27 cellular contexts compared by ENCODE assay signal in genomic region chr10:105409370-105409769, GRCh38.
DNase-seq lines count a peak whose midpoint lies in the region; ATAC-seq and TF ChIP-seq lines count a peak whose summit lies in the region.
"Had no signal": no experiment of that assay in that cellular context is flagged by ENCODE, and none has a peak within 500 bp of the region (broad histone marks: within the 10 kb centered on the region; RNA-seq: fewer than 3 reads in every experiment).

No MANE protein-coding gene starts in this region.

- no peak overlapping the region for H3K4me2 ChIP-seq in SK-N-SH
- H3K4me2 ChIP-seq: A549; BLaER1; BLaER1 treated with 17β-estradiol and CSF1 and Interleukin-3, amounts not matched to agents 10 nM and 100 nM had no signal

- no peaks in the 10 kb centered on the region for H3K4me1 ChIP-seq in SK-N-SH (ENCODE audit: control insufficient read depth in 1 of 2, insufficient read depth in 2 of 2, low read depth in 1 of 2, low read length in 1 of 2)
- H3K4me1 ChIP-seq: A549, BE2C, BLaER1, Caco-2 had no signal

- no peak for TF ChIP-seq RAD21 in SK-N-SH (IDR thresholded peaks at IDR 0.05; ENCODE audit: low read length)

- H3K36me3 ChIP-seq in SK-N-SH (replicated peaks in 1 of 2; ENCODE audit: control insufficient read depth in 1 of 2, insufficient read depth in 2 of 2, low read length in 1 of 2) = no peaks in the 10 kb centered on the region
- H3K36me3 ChIP-seq: BE2C; BLaER1; BLaER1 treated with 17β-estradiol and CSF1 and Interleukin-3, amounts not matched to agents 10 nM and 100 nM had no signal

- no peak overlapping the region for H3K27ac ChIP-seq in SK-N-SH (ENCODE audit: low read depth in 2 of 2, low read length in 1 of 2)
- H3K27ac ChIP-seq: 22Rv1; A549; BLaER1; BLaER1 treated with 17β-estradiol and CSF1 and Interleukin-3, amounts not matched to agents 10 nM and 100 nM; C4-2B had no signal

- H3K4me3 ChIP-seq in SK-N-SH (ENCODE audit: low read depth in 2 of 2, low read length in 1 of 2) = no peak overlapping the region
- H3K4me3 ChIP-seq: A549; BLaER1; BLaER1 treated with 17β-estradiol and CSF1 and Interleukin-3, amounts not matched to agents 10 nM and 100 nM had no signal

- H3K79me2 ChIP-seq in SK-N-SH (ENCODE audit: insufficient read depth) = no peaks in the 10 kb centered on the region

- H2AFZ ChIP-seq in SK-N-SH (ENCODE audit: low read depth) = no peak overlapping the region

- no peak for DNase-seq in SK-N-SH
- DNase-seq: 8988T; ACHN; AML-193; BE2C; C1 segment of cervical spinal cord; Caco-2; Calu3; CD4-positive, alpha-beta memory T cell; CD4-positive, alpha-beta T cell; CD4-positive, CD25-positive, alpha-beta regulatory T cell; CD8-positive, alpha-beta memory T cell; CD8-positive, alpha-beta T cell; COR-L47; DMS 273 treated with DMSO at 0.1 percent for 48 hours; DMS153; DMS53; DMS79; DMS79 treated with DMSO at 0.1 percent for 48 hours; DND-41; EL had no signal

- H3K9me3 ChIP-seq in SK-N-SH = peaks cover 9% of the 10 kb centered on the region; the same call in 1 of the 2 replicates
- H3K9me3 ChIP-seq: BE2C, BLaER1, Caco-2 had no signal

- H3K27me3 ChIP-seq in SK-N-SH (ENCODE audit: insufficient read depth) = no peaks in the 10 kb centered on the region
- H3K27me3 ChIP-seq: BE2C; BLaER1; BLaER1 treated with 17β-estradiol and CSF1 and Interleukin-3, amounts not matched to agents 10 nM and 100 nM had no signal

- no peak overlapping the region for H3K9ac ChIP-seq in SK-N-SH
- H3K9ac ChIP-seq: BLaER1; BLaER1 treated with 17β-estradiol and CSF1 and Interleukin-3, amounts not matched to agents 10 nM and 100 nM had no signal

- TF ChIP-seq EP300 in SK-N-SH (IDR thresholded peaks at IDR 0.05; ENCODE audit: borderline replicate concordance in 1 of 2, low read depth in 1 of 2, low read length in 1 of 2) = no peak

- CTCF ChIA-PET in SK-N-SH (lab: Yijun Ruan, JAX) = interaction anchor here (1.0 kb wide), 1 partner anchor 18 kb away, joined by 3 read pairs; no protein-coding TSS in a partner anchor

- TF ChIP-seq CTCF in SK-N-SH (IDR thresholded peaks at IDR 0.05) = no peak

- POLR2A ChIA-PET in SK-N-SH (lab: Yijun Ruan, JAX) = no interaction called here

- no peaks in the 10 kb centered on the region for H3K9me2 ChIP-seq in SK-N-SH

- H4K20me1 ChIP-seq in SK-N-SH (ENCODE audit: insufficient read depth) = no peaks in the 10 kb centered on the region
- H4K20me1 ChIP-seq: BLaER1; BLaER1 treated with 17β-estradiol and CSF1 and Interleukin-3, amounts not matched to agents 10 nM and 100 nM had no signal

- no peaks in the 10 kb centered on the region for H3F3A ChIP-seq in SK-N-SH (replicated peaks; ENCODE audit: insufficient read depth)

- WGBS in SK-N-SH (ENCODE audit: low lambda C conversion rate) = 6% methylated on average over 1 of the region's 1 CpG

- ATAC-seq in SK-N-SH treated with all-trans-retinoic acid at 6 μM for 48 hours = no peak
- ATAC-seq: A549; CD8-positive, alpha-beta T cell had no signal

TF ChIP-seq in SK-N-SH treated with all-trans-retinoic acid at 6 μM for 48 hours, 23 proteins besides CTCF, POLR2A, EP300 and RAD21:
- TF ChIP-seq, protein P1, sequence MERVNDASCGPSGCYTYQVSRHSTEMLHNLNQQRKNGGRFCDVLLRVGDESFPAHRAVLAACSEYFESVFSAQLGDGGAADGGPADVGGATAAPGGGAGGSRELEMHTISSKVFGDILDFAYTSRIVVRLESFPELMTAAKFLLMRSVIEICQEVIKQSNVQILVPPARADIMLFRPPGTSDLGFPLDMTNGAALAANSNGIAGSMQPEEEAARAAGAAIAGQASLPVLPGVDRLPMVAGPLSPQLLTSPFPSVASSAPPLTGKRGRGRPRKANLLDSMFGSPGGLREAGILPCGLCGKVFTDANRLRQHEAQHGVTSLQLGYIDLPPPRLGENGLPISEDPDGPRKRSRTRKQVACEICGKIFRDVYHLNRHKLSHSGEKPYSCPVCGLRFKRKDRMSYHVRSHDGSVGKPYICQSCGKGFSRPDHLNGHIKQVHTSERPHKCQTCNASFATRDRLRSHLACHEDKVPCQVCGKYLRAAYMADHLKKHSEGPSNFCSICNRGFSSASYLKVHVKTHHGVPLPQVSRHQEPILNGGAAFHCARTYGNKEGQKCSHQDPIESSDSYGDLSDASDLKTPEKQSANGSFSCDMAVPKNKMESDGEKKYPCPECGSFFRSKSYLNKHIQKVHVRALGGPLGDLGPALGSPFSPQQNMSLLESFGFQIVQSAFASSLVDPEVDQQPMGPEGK (CRISPR knock-in tag; IDR thresholded peaks at IDR 0.05; ENCODE audit: borderline replicate concordance) = no peak
- peak; percentile 91 for TF ChIP-seq ZNF70 (CRISPR knock-in tag; IDR thresholded peaks at IDR 0.05)
TF ChIP-seq in SK-N-SH treated with all-trans-retinoic acid at 6 μM for 48 hours: peak in this region for 1.

TF ChIP-seq in SK-N-SH, 30 proteins besides CTCF, POLR2A, EP300 and RAD21:
- TF ChIP-seq GATA2 (CRISPR knock-in tag; IDR thresholded peaks at IDR 0.05) = no peak
- TF ChIP-seq ZBTB33 (IDR thresholded peaks at IDR 0.05; ENCODE audit: borderline replicate concordance, low read depth) = no peak
- TF ChIP-seq, protein P2, sequence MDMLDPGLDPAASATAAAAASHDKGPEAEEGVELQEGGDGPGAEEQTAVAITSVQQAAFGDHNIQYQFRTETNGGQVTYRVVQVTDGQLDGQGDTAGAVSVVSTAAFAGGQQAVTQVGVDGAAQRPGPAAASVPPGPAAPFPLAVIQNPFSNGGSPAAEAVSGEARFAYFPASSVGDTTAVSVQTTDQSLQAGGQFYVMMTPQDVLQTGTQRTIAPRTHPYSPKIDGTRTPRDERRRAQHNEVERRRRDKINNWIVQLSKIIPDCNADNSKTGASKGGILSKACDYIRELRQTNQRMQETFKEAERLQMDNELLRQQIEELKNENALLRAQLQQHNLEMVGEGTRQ (IDR thresholded peaks at IDR 0.05; ENCODE audit: borderline replicate concordance, low read depth, low read length) = no peak
- no peak for TF ChIP-seq EZH2phosphoT487 (IDR thresholded peaks at IDR 0.05; ENCODE audit: borderline replicate concordance, low read depth)
- no peak for TF ChIP-seq CHD2 (IDR thresholded peaks at IDR 0.05; ENCODE audit: low read length, partially characterized antibody)
- TF ChIP-seq MXI1 (IDR thresholded peaks at IDR 0.05; ENCODE audit: low read depth, low read length) = no peak
- TF ChIP-seq SIN3A (IDR thresholded peaks at IDR 0.05; ENCODE audit: borderline replicate concordance, low read depth, low read length) = no peak
- TF ChIP-seq RCOR1 (IDR thresholded peaks at IDR 0.05; ENCODE audit: low read length) = no peak
- no peak for TF ChIP-seq TAF1 (IDR thresholded peaks at IDR 0.05; ENCODE audit: borderline replicate concordance, low read depth, low read length)
- no peak for TF ChIP-seq RXRA (IDR thresholded peaks at IDR 0.05; ENCODE audit: borderline replicate concordance, low read depth)
- no peak for TF ChIP-seq USF1 (IDR thresholded peaks at IDR 0.05; ENCODE audit: borderline replicate concordance, low read depth)
- no peak for TF ChIP-seq IRF3 (IDR thresholded peaks at IDR 0.05; ENCODE audit: low read depth, low read length)
- no peak for TF ChIP-seq RFX5 (IDR thresholded peaks at IDR 0.05; ENCODE audit: low read length)
- TF ChIP-seq GABPA (IDR thresholded peaks at IDR 0.05; ENCODE audit: low read depth) = no peak
TF ChIP-seq in SK-N-SH: peak in this region for 0.
